ENCODE assay signal across 8 cellular contexts in genomic region chr14:105087963-105088811, GRCh38. TPM values are rescaled to one million over a fixed set of nuclear protein-coding genes. Genes with fewer than 3 reads are reported as not detected.
A peak's percentile ranks its signal among the peaks of the same experiment; 100 is the strongest.
DNase-seq lines count a peak whose midpoint lies in the region; ATAC-seq and TF ChIP-seq lines count a peak whose summit lies in the region.

No MANE protein-coding gene starts in this region.

- DNase-seq in DMS 273 (lab: John Stamatoyannopoulos, UW; ENCODE audit: unreplicated experiment), result peak; percentile 78
- DNase-seq in DMS 273 treated with DMSO at 0.1 percent for 48 hours (lab: John Stamatoyannopoulos, UW), result no peak
- DNase-seq in fibroblast of peridontal ligament (ENCODE audit: extremely low read depth), result peak; percentile 47
- DNase-seq in posterior vena cava (ENCODE audit: low spot score), result peak; percentile 91

- TF ChIP-seq POLR2A in GM18505 (IDR thresholded peaks at IDR 0.05; ENCODE audit: borderline replicate concordance, extremely low read depth, insufficient read depth, insufficient read length), result no peak

- ATAC-seq in SK-N-SH treated with all-trans-retinoic acid at 6 μM for 48 hours, result peak; percentile 6; the same call in 2 of the 3 replicates
- ATAC-seq in GM18505 (IDR thresholded peaks at IDR 0.05; ENCODE audit: unreplicated experiment), result no peak
- ATAC-seq in HG03045 (IDR thresholded peaks at IDR 0.05; ENCODE audit: unreplicated experiment), result no peak
- ATAC-seq in GM18867 (IDR thresholded peaks at IDR 0.05; ENCODE audit: unreplicated experiment), result no peak

- intact Hi-C loops in posterior vena cava (cut with DNase I), result loop anchor here in 1 of 2 donors (10.0 kb wide), 1 partner anchor 387 kb away; the partner anchor contains the start of gene CRIP2

TF ChIP-seq in SK-N-SH treated with all-trans-retinoic acid at 6 μM for 48 hours, 23 proteins besides CTCF, POLR2A, EP300 and RAD21:
- TF ChIP-seq SNAI2 (CRISPR knock-in tag; IDR thresholded peaks at IDR 0.05) (no peak), ZNF70 (CRISPR knock-in tag; IDR thresholded peaks at IDR 0.05) (no peak), ARNTL (CRISPR knock-in tag; IDR thresholded peaks at IDR 0.05; ENCODE audit: borderline replicate concordance, low read depth) (no peak), PATZ1 (CRISPR knock-in tag; IDR thresholded peaks at IDR 0.05; ENCODE audit: borderline replicate concordance) (no peak), CSDC2 (CRISPR knock-in tag; IDR thresholded peaks at IDR 0.05) (no peak), PPARA (CRISPR knock-in tag; IDR thresholded peaks at IDR 0.05; ENCODE audit: borderline replicate concordance) (no peak), ZFP3 (CRISPR knock-in tag; IDR thresholded peaks at IDR 0.05) (no peak), ZNF8 (CRISPR knock-in tag; IDR thresholded peaks at IDR 0.05) (no peak), ESRRG (CRISPR knock-in tag; IDR thresholded peaks at IDR 0.05) (no peak), ZNF565 (CRISPR knock-in tag; conservative IDR thresholded peaks at IDR 0.05; ENCODE audit: low read depth) (no peak), OSR1 (CRISPR knock-in tag; IDR thresholded peaks at IDR 0.05) (no peak)

RNA-seq across cellular contexts. Expression of gene GPR132, which starts 23.0 kb away (rescaled TPM):
- 1 to 10 TPM; 1.8 to 3.1 TPM for total RNA-seq in posterior vena cava
